2 cellular contexts compared by ENCODE assay signal in genomic region chr18:62880034-62880433, GRCh38.
TF ChIP-seq lines count a peak whose summit lies in the region.

No MANE protein-coding gene starts in this region.

TF ChIP-seq in HEK293, 187 proteins besides CTCF, POLR2A, EP300 and RAD21 (continued from another document and continues in another):
- TF ChIP-seq ZNF280C (tag by site-specific recombination; IDR thresholded peaks at IDR 0.05) (no peak), ZNF529 (tag by site-specific recombination; IDR thresholded peaks at IDR 0.05; ENCODE audit: insufficient replicate concordance) (no peak), ZNF133 (tag by site-specific recombination; IDR thresholded peaks at IDR 0.05) (no peak), ZNF416 (tag by site-specific recombination; IDR thresholded peaks at IDR 0.05) (no peak), ZNF248 (tag by site-specific recombination; IDR thresholded peaks at IDR 0.05) (no peak), SCRT1 (tag by site-specific recombination; IDR thresholded peaks at IDR 0.05; ENCODE audit: borderline replicate concordance) (no peak), ZNF449 (tag by site-specific recombination; IDR thresholded peaks at IDR 0.05) (no peak), ZNF19 (tag by site-specific recombination; IDR thresholded peaks at IDR 0.05; ENCODE audit: low read depth) (no peak), ZNF830 (tag by site-specific recombination; IDR thresholded peaks at IDR 0.05; ENCODE audit: low read depth) (no peak), ZFP41 (tag by site-specific recombination; IDR thresholded peaks at IDR 0.05; ENCODE audit: borderline replicate concordance) (no peak), ZNF621 (tag by site-specific recombination; IDR thresholded peaks at IDR 0.05) (no peak), ZNF560 (tag by site-specific recombination; IDR thresholded peaks at IDR 0.05; ENCODE audit: borderline replicate concordance) (no peak), ZNF558 (tag by site-specific recombination; IDR thresholded peaks at IDR 0.05) (no peak), ZNF350 (tag by site-specific recombination; IDR thresholded peaks at IDR 0.05) (no peak), ZNF398 (tag by site-specific recombination; IDR thresholded peaks at IDR 0.05) (no peak), BCL11B (tag by site-specific recombination; IDR thresholded peaks at IDR 0.05; ENCODE audit: low read depth) (no peak)
- TF ChIP-seq, protein P1, sequence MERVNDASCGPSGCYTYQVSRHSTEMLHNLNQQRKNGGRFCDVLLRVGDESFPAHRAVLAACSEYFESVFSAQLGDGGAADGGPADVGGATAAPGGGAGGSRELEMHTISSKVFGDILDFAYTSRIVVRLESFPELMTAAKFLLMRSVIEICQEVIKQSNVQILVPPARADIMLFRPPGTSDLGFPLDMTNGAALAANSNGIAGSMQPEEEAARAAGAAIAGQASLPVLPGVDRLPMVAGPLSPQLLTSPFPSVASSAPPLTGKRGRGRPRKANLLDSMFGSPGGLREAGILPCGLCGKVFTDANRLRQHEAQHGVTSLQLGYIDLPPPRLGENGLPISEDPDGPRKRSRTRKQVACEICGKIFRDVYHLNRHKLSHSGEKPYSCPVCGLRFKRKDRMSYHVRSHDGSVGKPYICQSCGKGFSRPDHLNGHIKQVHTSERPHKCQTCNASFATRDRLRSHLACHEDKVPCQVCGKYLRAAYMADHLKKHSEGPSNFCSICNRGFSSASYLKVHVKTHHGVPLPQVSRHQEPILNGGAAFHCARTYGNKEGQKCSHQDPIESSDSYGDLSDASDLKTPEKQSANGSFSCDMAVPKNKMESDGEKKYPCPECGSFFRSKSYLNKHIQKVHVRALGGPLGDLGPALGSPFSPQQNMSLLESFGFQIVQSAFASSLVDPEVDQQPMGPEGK (tag by site-specific recombination; IDR thresholded peaks at IDR 0.05), result no peak

TF ChIP-seq in WTC11, 78 proteins besides CTCF, POLR2A, EP300 and RAD21 (continued from another document):
- TF ChIP-seq MLX (CRISPR knock-in tag; IDR thresholded peaks at IDR 0.05), result no peak
- no peak for TF ChIP-seq ZBTB21 (CRISPR knock-in tag; IDR thresholded peaks at IDR 0.05; ENCODE audit: borderline replicate concordance)
- TF ChIP-seq CREM (CRISPR knock-in tag; IDR thresholded peaks at IDR 0.05), result no peak
- no peak for TF ChIP-seq FOXP1 (CRISPR knock-in tag; IDR thresholded peaks at IDR 0.05; ENCODE audit: borderline replicate concordance)
- TF ChIP-seq, protein P2, sequence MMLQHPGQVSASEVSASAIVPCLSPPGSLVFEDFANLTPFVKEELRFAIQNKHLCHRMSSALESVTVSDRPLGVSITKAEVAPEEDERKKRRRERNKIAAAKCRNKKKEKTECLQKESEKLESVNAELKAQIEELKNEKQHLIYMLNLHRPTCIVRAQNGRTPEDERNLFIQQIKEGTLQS (CRISPR knock-in tag; conservative IDR thresholded peaks at IDR 0.05), result no peak
- TF ChIP-seq ATF2 (CRISPR knock-in tag; IDR thresholded peaks at IDR 0.05; ENCODE audit: borderline replicate concordance, low read depth), result no peak
- TF ChIP-seq, protein P3, sequence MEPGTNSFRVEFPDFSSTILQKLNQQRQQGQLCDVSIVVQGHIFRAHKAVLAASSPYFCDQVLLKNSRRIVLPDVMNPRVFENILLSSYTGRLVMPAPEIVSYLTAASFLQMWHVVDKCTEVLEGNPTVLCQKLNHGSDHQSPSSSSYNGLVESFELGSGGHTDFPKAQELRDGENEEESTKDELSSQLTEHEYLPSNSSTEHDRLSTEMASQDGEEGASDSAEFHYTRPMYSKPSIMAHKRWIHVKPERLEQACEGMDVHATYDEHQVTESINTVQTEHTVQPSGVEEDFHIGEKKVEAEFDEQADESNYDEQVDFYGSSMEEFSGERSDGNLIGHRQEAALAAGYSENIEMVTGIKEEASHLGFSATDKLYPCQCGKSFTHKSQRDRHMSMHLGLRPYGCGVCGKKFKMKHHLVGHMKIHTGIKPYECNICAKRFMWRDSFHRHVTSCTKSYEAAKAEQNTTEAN (CRISPR knock-in tag; IDR thresholded peaks at IDR 0.05), result no peak
- no peak for TF ChIP-seq TEAD4 (CRISPR knock-in tag; IDR thresholded peaks at IDR 0.05)
- TF ChIP-seq GTF2I (CRISPR knock-in tag; conservative IDR thresholded peaks at IDR 0.05), result no peak
- no peak for TF ChIP-seq E2F5 (CRISPR knock-in tag; IDR thresholded peaks at IDR 0.05)
- TF ChIP-seq ESRRA (CRISPR knock-in tag; IDR thresholded peaks at IDR 0.05; ENCODE audit: borderline replicate concordance), result no peak
